ENCODE assay signal across 16 cellular contexts in the genomic region with DNA sequence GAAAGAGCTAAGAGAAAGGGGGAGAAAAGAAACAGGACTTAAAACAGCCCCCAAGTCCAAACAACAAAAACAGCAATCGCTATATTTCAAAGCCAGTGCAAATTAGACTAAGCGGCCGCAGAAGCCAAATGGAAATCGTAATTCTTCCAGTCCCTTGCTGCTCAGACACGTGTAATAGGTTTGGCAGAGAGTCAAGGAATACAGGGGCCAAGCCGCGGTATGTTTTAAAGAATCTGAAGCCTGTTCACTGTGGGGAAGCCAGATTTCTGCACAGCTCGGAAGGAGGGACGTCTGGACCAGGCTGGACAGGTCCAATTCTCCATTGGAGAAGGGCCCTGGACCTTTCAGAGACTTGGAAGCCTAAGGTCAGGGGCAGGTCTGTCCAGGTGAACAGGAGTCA.
A peak's percentile ranks its signal among the peaks of the same experiment; 100 is the strongest.
DNase-seq lines count a peak whose midpoint lies in the region; ATAC-seq and TF ChIP-seq lines count a peak whose summit lies in the region.
"Had no signal": no experiment of that assay in that cellular context is flagged by ENCODE, and none has a peak within 500 bp of the region (broad histone marks: within the 10 kb centered on the region; RNA-seq: fewer than 3 reads in every experiment).

No MANE protein-coding gene starts in this region.

- DNase-seq in AG08395 (ENCODE audit: low spot score) (peak; percentile 91), H4 (ENCODE audit: low spot score) (peak; percentile 35), mucosa of gallbladder (ENCODE audit: low spot score) (peak; percentile 41), SKM-1 treated with dmso at 0.1 percent for 144 hours (lab: John Stamatoyannopoulos, UW; ENCODE audit: unreplicated experiment) (no peak), globus pallidus (ENCODE audit: low spot score) (no peak)
- DNase-seq in activated naive CD4-positive, alpha-beta T cell treated with anti-CD3 and anti-CD28 coated beads, Interleukin-2, amount 50 U/mL, for 72 hours (ENCODE audit: low spot score in 2 of 2), result no peak
- DNase-seq: activated CD4-positive, alpha-beta T cell treated with anti-CD3 and anti-CD28 coated beads, Interleukin-2, amount 50 U/mL, for 4 hours; activated naive CD4-positive, alpha-beta T cell treated with Interleukin-2 at 50 U/mL for 16 hours; activated T-cell treated with anti-CD3 and anti-CD28 coated beads for 4 hours; AML-193; COR-L47; islet precursor cell; NCI-H2171 treated with DMSO at 0.1 percent for 48 hours; stimulated activated CD4-positive, alpha-beta T cell treated with anti-CD3 and anti-CD28 coated beads, Interleukin-4, amount 100 ng/mL, for 24 hours had no signal

- H3K27ac Mint-ChIP-seq in brain, result peak overlapping the region in 4 of 5 experiments; percentile 29 to 87 (median 52)
- H3K27ac Mint-ChIP-seq in activated naive CD4-positive, alpha-beta T cell treated with anti-CD3 and anti-CD28 coated beads, Interleukin-2, amount 50 U/mL, for 72 hours, result no peak overlapping the region

- peaks cover 0 to 8% (median 0%) of the 10 kb centered on the region in 5 experiments for H3K9me3 Mint-ChIP-seq in brain
- H3K9me3 Mint-ChIP-seq in activated naive CD4-positive, alpha-beta T cell treated with anti-CD3 and anti-CD28 coated beads, Interleukin-2, amount 50 U/mL, for 72 hours, result peaks cover 2 to 4% of the 10 kb centered on the region in 2 donors

- no peak for TF ChIP-seq CTCF in brain (conservative IDR thresholded peaks at IDR 0.05)

- no peak for ATAC-seq in GM19395 (IDR thresholded peaks at IDR 0.05; ENCODE audit: unreplicated experiment)
- no peak for ATAC-seq in activated naive CD4-positive, alpha-beta T cell treated with anti-CD3 and anti-CD28 coated beads, Interleukin-2, amount 50 U/mL, for 72 hours

- H3K27me3 Mint-ChIP-seq in brain, result peaks cover 4% of the 10 kb centered on the region

- H3K36me3 Mint-ChIP-seq in brain, result no peaks in the 10 kb centered on the region
- H3K36me3 Mint-ChIP-seq in activated naive CD4-positive, alpha-beta T cell treated with anti-CD3 and anti-CD28 coated beads, Interleukin-2, amount 50 U/mL, for 72 hours, result no peaks in the 10 kb centered on the region

- H3K4me1 Mint-ChIP-seq in brain, result peaks cover 68% of the 10 kb centered on the region

- H3K4me3 Mint-ChIP-seq in brain, result peak overlapping the region in 3 of 5 experiments; percentile 20 to 50 (median 32)

Comparison
In these comparisons a context has a peak if more than half of its experiments do, and no peak if none do; other contexts are left out.
1. DNase-seq: peak in AG08395 (single experiment), H4 (single experiment) and mucosa of gallbladder (single experiment); none in SKM-1 treated with dmso at 0.1 percent for 144 hours (single experiment), activated naive CD4-positive, alpha-beta T cell treated with anti-CD3 and anti-CD28 coated beads, Interleukin-2, amount 50 U/mL, for 72 hours (0 of 2) and globus pallidus (single experiment).
2. H3K27ac Mint-ChIP-seq: peak in brain (4 of 5); none in activated naive CD4-positive, alpha-beta T cell treated with anti-CD3 and anti-CD28 coated beads, Interleukin-2, amount 50 U/mL, for 72 hours (0 of 2).